Comparison of ENCODE assay signal across 1 cellular context in genomic region chr7:131231381-131232220, GRCh38.
TF ChIP-seq lines count a peak whose summit lies in the region.

No MANE protein-coding gene starts in this region.

TF ChIP-seq in K562, 482 proteins besides CTCF, POLR2A, EP300 and RAD21 (continued from another document and continues in another):
- no peak for TF ChIP-seq ZNF407 (IDR thresholded peaks at IDR 0.05; ENCODE audit: low read depth)
- no peak for TF ChIP-seq KAT8 (IDR thresholded peaks at IDR 0.05; ENCODE audit: low read depth)
- 0 out of 2 replicates have a peak, but pooled peaks have one; percentile 37 for TF ChIP-seq HDAC8 (tag; IDR thresholded peaks at IDR 0.05)
- no peak for TF ChIP-seq GTF2B (IDR thresholded peaks at IDR 0.05; ENCODE audit: extremely low read depth, insufficient read length)
- TF ChIP-seq ZNF274 (IDR thresholded peaks at IDR 0.05; ENCODE audit: borderline replicate concordance, low read depth, low read length) = no peak
- no peak for TF ChIP-seq RB1 (IDR thresholded peaks at IDR 0.05; ENCODE audit: low read depth)
- TF ChIP-seq RBM39 (optimal IDR thresholded peaks at IDR 0.05; ENCODE audit: low read depth, low read length) = no peak
- no peak for TF ChIP-seq CREB5 (CRISPR knock-in tag; IDR thresholded peaks at IDR 0.05)
- no peak for TF ChIP-seq TAF9B (IDR thresholded peaks at IDR 0.05; ENCODE audit: partially characterized antibody)
- 0 out of 2 replicates have a peak, but pooled peaks have one; percentile 4 for TF ChIP-seq ZNF197 (CRISPR knock-in tag; IDR thresholded peaks at IDR 0.05; ENCODE audit: low read depth)
- peak; percentile 3; the same call in 1 of the 2 replicates for TF ChIP-seq ZNF449 (CRISPR knock-in tag; IDR thresholded peaks at IDR 0.05)
- no peak for TF ChIP-seq ZBTB49 (CRISPR knock-in tag; IDR thresholded peaks at IDR 0.05; ENCODE audit: borderline replicate concordance)
- TF ChIP-seq MAFG (tag; conservative IDR thresholded peaks at IDR 0.05) = peak; percentile 17; the same call in 1 of the 2 replicates
- no peak for TF ChIP-seq NFIC (IDR thresholded peaks at IDR 0.05)
- TF ChIP-seq ATF3 (IDR thresholded peaks at IDR 0.05) = peak; percentile 76
- no peak for TF ChIP-seq ATF3 (CRISPR knock-in tag; conservative IDR thresholded peaks at IDR 0.05)
- peak; percentile 63 for TF ChIP-seq ZNF583 (CRISPR knock-in tag; IDR thresholded peaks at IDR 0.05)
- TF ChIP-seq CHD4 (IDR thresholded peaks at IDR 0.05; ENCODE audit: insufficient read depth, insufficient replicate concordance, low read depth, low read length, poor library complexity, severe bottlenecking) = no peak
- TF ChIP-seq PURB (CRISPR knock-in tag; IDR thresholded peaks at IDR 0.05; ENCODE audit: low read depth) = no peak
- peak; percentile 53; the same call in 1 of the 2 replicates for TF ChIP-seq ZBTB40 (IDR thresholded peaks at IDR 0.05)
- no peak for TF ChIP-seq ZBTB40 (CRISPR knock-in tag; IDR thresholded peaks at IDR 0.05)
- no peak for TF ChIP-seq MLLT1 (IDR thresholded peaks at IDR 0.05)
- TF ChIP-seq ZNF766 (CRISPR knock-in tag; conservative IDR thresholded peaks at IDR 0.05) = peak; percentile 79
- no peak for TF ChIP-seq FOS (IDR thresholded peaks at IDR 0.05; ENCODE audit: extremely low read depth, insufficient read length)
- no peak for TF ChIP-seq PRMT5 (CRISPR knock-in tag; IDR thresholded peaks at IDR 0.05)
- no peak for TF ChIP-seq HEY1 (CRISPR knock-in tag; IDR thresholded peaks at IDR 0.05; ENCODE audit: borderline replicate concordance)
